In the genomic region with DNA sequence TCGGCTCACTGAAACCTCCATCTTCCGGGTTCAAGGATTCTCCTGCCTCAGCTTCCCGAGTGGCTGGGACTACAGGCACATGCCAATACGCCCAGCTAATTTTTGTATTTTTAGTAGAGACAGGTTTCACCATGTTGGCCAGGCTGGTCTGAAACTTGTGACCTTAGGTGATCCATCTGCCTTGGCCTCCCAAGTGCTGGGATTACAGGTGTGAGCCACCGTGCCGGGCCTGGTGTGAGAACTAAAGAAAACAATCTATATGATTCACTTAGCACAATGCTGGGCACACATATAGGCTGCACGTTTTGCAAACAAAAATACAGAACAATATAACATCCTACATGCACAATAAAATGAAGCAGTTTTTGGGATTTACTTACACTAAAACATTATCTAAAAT, we compare ENCODE assay signal across 8 cellular contexts. TPM values are rescaled to one million over a fixed set of nuclear protein-coding genes. Genes with fewer than 3 reads are reported as not detected.
DNase-seq lines count a peak whose midpoint lies in the region; ATAC-seq, FAIRE-seq and TF ChIP-seq lines count a peak whose summit lies in the region.
"Not testable (repeated sequence)": the region's sequence is repeated elsewhere in the genome, so short reads cannot be mapped to it uniquely, and the experiment has no call there.

No MANE protein-coding gene starts in this region.

- peaks cover 0 to 15% (median 3%) of the 10 kb centered on the region in 4 donors for H3K4me1 Mint-ChIP-seq in CD4-positive, CD25-positive, alpha-beta regulatory T cell
- not testable (repeated sequence) for H3K4me1 Mint-ChIP-seq in IgD-negative memory B cell
- H3K4me1 Mint-ChIP-seq in WTC11 (peaks cover 23% of the 10 kb centered on the region), astrocyte (ENCODE audit: low read depth, unreplicated experiment) (peaks cover 20% of the 10 kb centered on the region), natural killer cell (peaks cover 9 to 13% of the 10 kb centered on the region in 2 donors)
- H3K4me1 Mint-ChIP-seq in activated T-cell treated with anti-CD3 and anti-CD28 coated beads, Interleukin-2, amount 50 U/mL, for 4 hours (ENCODE audit: low read depth): peaks cover 13% of the 10 kb centered on the region

- CTCF ChIA-PET in WTC11 (lab: Charles Lee): not testable (repeated sequence)

- peak overlapping the region in 1 of 3 donors; percentile 83 for H3K27ac Mint-ChIP-seq in CD4-positive, CD25-positive, alpha-beta regulatory T cell
- H3K27ac Mint-ChIP-seq in IgD-negative memory B cell: peak overlapping the region in 1 of 3 donors; percentile 57
- not testable (repeated sequence) for H3K27ac Mint-ChIP-seq in WTC11; astrocyte (ENCODE audit: unreplicated experiment)
- peak overlapping the region in 1 of 2 donors; percentile 18 for H3K27ac Mint-ChIP-seq in natural killer cell

- TF ChIP-seq EP300 in sigmoid colon (IDR thresholded peaks at IDR 0.05): not testable (repeated sequence)

- ATAC-seq in CD4-positive, CD25-positive, alpha-beta regulatory T cell (ENCODE audit: low read depth in 2 of 2); WTC11; activated T-cell treated with anti-CD3 and anti-CD28 coated beads, Interleukin-2, amount 50 U/mL, for 4 hours; natural killer cell: not testable (repeated sequence)

- TF ChIP-seq CTCF in WTC11 (IDR thresholded peaks at IDR 0.05); astrocyte (IDR thresholded peaks at IDR 0.05; ENCODE audit: insufficient read depth, low read depth, low read length); natural killer cell (IDR thresholded peaks at IDR 0.05); sigmoid colon (IDR thresholded peaks at IDR 0.05): not testable (repeated sequence)

- intact Hi-C loops in cardiac septum (cut with DNase I): loop anchor here (5.0 kb wide), 1 partner anchor 140 kb away; a partner anchor contains a TSS
- intact Hi-C loops in natural killer cell (cut with micrococcal nuclease); sigmoid colon (cut with DNase I): not testable (repeated sequence)

- peak overlapping the region; percentile 83 to 97 (median 92) for H3K4me3 Mint-ChIP-seq in CD4-positive, CD25-positive, alpha-beta regulatory T cell
- peak overlapping the region; percentile 85 to 97 (median 94) for H3K4me3 Mint-ChIP-seq in IgD-negative memory B cell
- peak overlapping the region; percentile 97 for H3K4me3 Mint-ChIP-seq in WTC11
- peak overlapping the region; percentile 89 for H3K4me3 Mint-ChIP-seq in activated T-cell treated with anti-CD3 and anti-CD28 coated beads, Interleukin-2, amount 50 U/mL, for 4 hours
- peak overlapping the region; percentile 90 for H3K4me3 Mint-ChIP-seq in astrocyte (ENCODE audit: unreplicated experiment)
- H3K4me3 Mint-ChIP-seq in natural killer cell: peak overlapping the region; percentile 94

- H3K4me3 ChIP-seq in CD4-positive, CD25-positive, alpha-beta regulatory T cell (ENCODE audit: low read depth, low read length); astrocyte (ENCODE audit: insufficient read depth, low read depth, low read length); sigmoid colon: not testable (repeated sequence)

- not testable (repeated sequence) for H3K27ac ChIP-seq in CD4-positive, CD25-positive, alpha-beta regulatory T cell (ENCODE audit: insufficient read depth, low read length, poor library complexity, severe bottlenecking); astrocyte (ENCODE audit: low read depth, low read length)
- H3K27ac ChIP-seq in sigmoid colon: peak overlapping the region in 3 of 4 donors; percentile 83 to 91 (median 85)

- FAIRE-seq in astrocyte (lab: Jason Lieb, UNC): not testable (repeated sequence)

- POLR2A ChIA-PET in WTC11 (lab: Charles Lee): not testable (repeated sequence)

- H3K36me3 ChIP-seq in CD4-positive, CD25-positive, alpha-beta regulatory T cell (ENCODE audit: control insufficient read depth, insufficient read depth, low read length); astrocyte (ENCODE audit: insufficient read depth, low read length); sigmoid colon: not testable (repeated sequence)

- peaks cover 10% of the 10 kb centered on the region for H4K20me1 ChIP-seq in astrocyte (ENCODE audit: insufficient read depth, low read length)

- H2AFZ ChIP-seq in astrocyte (ENCODE audit: low read depth, low read length): not testable (repeated sequence)

- H3K27me3 Mint-ChIP-seq in CD4-positive, CD25-positive, alpha-beta regulatory T cell: peaks cover 66% of the 10 kb centered on the region
- H3K27me3 Mint-ChIP-seq in IgD-negative memory B cell; WTC11 (ENCODE audit: low read depth); activated T-cell treated with anti-CD3 and anti-CD28 coated beads, Interleukin-2, amount 50 U/mL, for 4 hours (ENCODE audit: low read depth); astrocyte (ENCODE audit: low read depth, unreplicated experiment): not testable (repeated sequence)
- H3K27me3 Mint-ChIP-seq in natural killer cell (ENCODE audit: low read depth in 2 of 2): peaks cover 0 to 16% of the 10 kb centered on the region in 2 donors

- not testable (repeated sequence) for H3K36me3 Mint-ChIP-seq in CD4-positive, CD25-positive, alpha-beta regulatory T cell; IgD-negative memory B cell; WTC11; activated T-cell treated with anti-CD3 and anti-CD28 coated beads, Interleukin-2, amount 50 U/mL, for 4 hours (ENCODE audit: insufficient read depth); astrocyte (ENCODE audit: low read depth, unreplicated experiment); natural killer cell

- TF ChIP-seq POLR2A in sigmoid colon (IDR thresholded peaks at IDR 0.05): not testable (repeated sequence)

- H3K9ac ChIP-seq in astrocyte (ENCODE audit: low read length): not testable (repeated sequence)

- not testable (repeated sequence) for H3K9me3 Mint-ChIP-seq in CD4-positive, CD25-positive, alpha-beta regulatory T cell; IgD-negative memory B cell; activated T-cell treated with anti-CD3 and anti-CD28 coated beads, Interleukin-2, amount 50 U/mL, for 4 hours; astrocyte (ENCODE audit: unreplicated experiment); natural killer cell
- H3K9me3 Mint-ChIP-seq in WTC11: peaks cover 11% of the 10 kb centered on the region

- H3K9me3 ChIP-seq in CD4-positive, CD25-positive, alpha-beta regulatory T cell (ENCODE audit: control insufficient read depth in 2 of 2, low read length in 2 of 2); astrocyte (ENCODE audit: insufficient read depth, low read depth, low read length); sigmoid colon: not testable (repeated sequence)

- peaks cover 26% of the 10 kb centered on the region for H3K79me2 ChIP-seq in astrocyte (ENCODE audit: insufficient read depth, low read length)

- not testable (repeated sequence) for DNase-seq in CD4-positive, CD25-positive, alpha-beta regulatory T cell; WTC11 (ENCODE audit: low spot score); activated T-cell treated with anti-CD3 and anti-CD28 coated beads, Interleukin-2, amount 50 U/mL, for 4 hours; astrocyte (ENCODE audit: low read depth); natural killer cell
- DNase-seq in cardiac septum (ENCODE audit: low spot score): peak; percentile 14
- peak; percentile 27 for DNase-seq in sigmoid colon

- not testable (repeated sequence) for H3K4me2 ChIP-seq in astrocyte (ENCODE audit: low read length)

- H3K4me1 ChIP-seq in CD4-positive, CD25-positive, alpha-beta regulatory T cell (ENCODE audit: control insufficient read depth, insufficient read depth, low read length, poor library complexity, severe bottlenecking): peaks cover 13% of the 10 kb centered on the region
- H3K4me1 ChIP-seq in astrocyte (ENCODE audit: insufficient read depth, low read length) (peaks cover 28% of the 10 kb centered on the region), sigmoid colon (peaks cover 0 to 48% (median 43%) of the 10 kb centered on the region in 4 donors)

- 84 to 95% methylated on average over 7 of the region's 7 CpGs for WGBS in sigmoid colon, 2 donors

- H3K27me3 ChIP-seq in CD4-positive, CD25-positive, alpha-beta regulatory T cell (ENCODE audit: control insufficient read depth, insufficient read depth, low read length); astrocyte (ENCODE audit: insufficient read depth, low read length); sigmoid colon: not testable (repeated sequence)

RNA-seq across cellular contexts. Expression of a gene that starts 1.2 kb away (rescaled TPM):
- 0.15 TPM for total RNA-seq in CD4-positive, CD25-positive, alpha-beta regulatory T cell
- under 1 TPM in 2 of 4 donors, not detected in 2; 0.11 to 0.92 TPM for polyA plus RNA-seq in CD4-positive, CD25-positive, alpha-beta regulatory T cell
- 1.2 TPM for polyA plus RNA-seq in IgD-negative memory B cell
- 34.5 to 37.5 TPM (median 34.9 TPM) in 3 replicates for total RNA-seq in WTC11 (2021)
- 1 to 10 TPM; 3.3 to 6.4 (median 5.9) TPM for total RNA-seq in activated T-cell treated with anti-CD3 and anti-CD28 coated beads, Interleukin-2, amount 50 U/mL, for 4 hours
- 42.7 and 52.4 TPM in 2 replicates for total RNA-seq in astrocyte
- total RNA-seq in cardiac septum: 3.9 TPM
- 1 to 10 TPM; 1.2 to 2.3 (median 2.0) TPM for total RNA-seq in natural killer cell
- 10 to 100 TPM; 24.3 to 95.3 (median 52.7) TPM for total RNA-seq in sigmoid colon
- 1 to 10 TPM; 2.4 to 8.2 (median 3.0) TPM for polyA plus RNA-seq in sigmoid colon
